18 cellular contexts compared by ENCODE assay signal in the genomic region with DNA sequence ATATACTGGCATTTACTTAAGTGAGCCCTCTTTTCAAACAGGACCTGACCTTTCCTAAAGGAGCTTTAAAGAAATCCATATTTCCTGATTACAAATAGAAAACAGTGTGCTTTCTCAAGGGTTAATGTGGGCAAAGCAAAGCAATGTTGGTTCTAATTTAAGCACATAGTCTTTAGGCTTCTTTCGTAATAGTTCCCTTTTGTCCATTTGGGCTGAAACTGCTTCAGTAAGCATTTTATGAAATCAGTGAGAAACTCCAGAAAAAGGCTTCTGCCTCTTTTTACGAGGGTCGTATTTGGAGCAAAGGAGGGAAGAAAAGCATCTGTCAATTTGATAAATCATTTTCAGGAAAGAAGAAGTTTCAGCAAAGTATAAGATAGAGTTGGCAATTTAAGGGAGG.
DNase-seq lines count a peak whose midpoint lies in the region; ATAC-seq and TF ChIP-seq lines count a peak whose summit lies in the region.
"Had no signal": no experiment of that assay in that cellular context is flagged by ENCODE, and none has a peak within 500 bp of the region (broad histone marks: within the 10 kb centered on the region; RNA-seq: fewer than 3 reads in every experiment).

No MANE protein-coding gene starts in this region.

- H3K27ac ChIP-seq in cardiac muscle cell, result peak overlapping the region; percentile 63
- H3K27ac ChIP-seq in left ventricle myocardium inferior (replicated peaks), result no peak overlapping the region
- no peak overlapping the region for H3K27ac ChIP-seq in testis
- no peak overlapping the region for H3K27ac ChIP-seq in heart right ventricle
- H3K27ac ChIP-seq: C4-2B, KMS-11 had no signal

- no peak overlapping the region for H3K4me3 ChIP-seq in cardiac muscle cell
- H3K4me3 ChIP-seq in left ventricle myocardium inferior, result no peak overlapping the region
- no peak overlapping the region for H3K4me3 ChIP-seq in testis
- no peak overlapping the region for H3K4me3 ChIP-seq in heart right ventricle
- H3K4me3 ChIP-seq: GM23338 had no signal

- TF ChIP-seq POLR2A in testis (IDR thresholded peaks at IDR 0.05), result no peak

- TF ChIP-seq CTCF in cardiac muscle cell (IDR thresholded peaks at IDR 0.05; ENCODE audit: low read depth, low read length) (no peak), left ventricle myocardium inferior (IDR thresholded peaks at IDR 0.05; ENCODE audit: borderline replicate concordance) (no peak), testis (IDR thresholded peaks at IDR 0.05) (no peak), heart right ventricle (IDR thresholded peaks at IDR 0.05) (no peak)

- DNase-seq in cardiac muscle cell (ENCODE audit: low read depth in 1 of 2, low spot score in 1 of 2) (peak in 1 of 2 donors; percentile 17), left ventricle myocardium inferior (no peak), NOMO-1 treated with DMSO at 0.1 percent for 48 hours (lab: John Stamatoyannopoulos, UW; ENCODE audit: unreplicated experiment) (peak; percentile 78), fibroblast of peridontal ligament (ENCODE audit: extremely low read depth) (peak; percentile 57), LoVo (ENCODE audit: low spot score) (no peak), epidermal melanocyte (ENCODE audit: insufficient read length, low spot score) (no peak), testis (no peak), heart right ventricle (no peak)
- DNase-seq: COR-L47, GF-D8, NCI-H1417, NCI-H187 treated with DMSO at 0.1 percent for 48 hours, NCI-H748 treated with DMSO at 0.1 percent for 48 hours, Right ventricle myocardium superior had no signal

- WGBS in testis, 2 donors, result 59 to 70% methylated on average over 3 of the region's 3 CpGs
- WGBS in heart right ventricle, 2 donors, result 70 to 80% methylated on average over 3 of the region's 3 CpGs

- H3K4me1 ChIP-seq in cardiac muscle cell (ENCODE audit: low read depth) (peaks cover 32% of the 10 kb centered on the region), left ventricle myocardium inferior (no peaks in the 10 kb centered on the region), testis (no peaks in the 10 kb centered on the region), heart right ventricle (peaks cover 0 to 16% (median 0%) of the 10 kb centered on the region in 9 donors)

- H3K27me3 ChIP-seq in cardiac muscle cell, result no peaks in the 10 kb centered on the region
- no peaks in the 10 kb centered on the region for H3K27me3 ChIP-seq in left ventricle myocardium inferior (ENCODE audit: low read depth)
- no peaks in the 10 kb centered on the region for H3K27me3 ChIP-seq in testis
- no peaks in the 10 kb centered on the region for H3K27me3 ChIP-seq in heart right ventricle

- intact Hi-C loops in left ventricle myocardium inferior (cut with micrococcal nuclease) (no loop called here), testis (cut with DNase I; ENCODE audit: low total_unique reads) (no loop called here), heart right ventricle (cut with DNase I) (no loop called here)

- H3K36me3 ChIP-seq in cardiac muscle cell (peaks cover 3% of the 10 kb centered on the region), left ventricle myocardium inferior (no peaks in the 10 kb centered on the region), testis (ENCODE audit: low read depth, missing control alignments) (no peaks in the 10 kb centered on the region), heart right ventricle (no peaks in the 10 kb centered on the region)

- no peak for ATAC-seq in heart right ventricle
- ATAC-seq: GM23338, SK-N-SH treated with all-trans-retinoic acid at 6 μM for 48 hours had no signal

- H3K9me3 ChIP-seq in cardiac muscle cell (ENCODE audit: low read depth), result no peaks in the 10 kb centered on the region
- no peaks in the 10 kb centered on the region for H3K9me3 ChIP-seq in left ventricle myocardium inferior (replicated peaks)
- no peaks in the 10 kb centered on the region for H3K9me3 ChIP-seq in testis
- H3K9me3 ChIP-seq in heart right ventricle, result peaks cover 0 to 6% (median 0%) of the 10 kb centered on the region in 11 donors

Comparison
In these comparisons a context has a peak if more than half of its experiments do, and no peak if none do; other contexts are left out.
1. DNase-seq: peak in NOMO-1 treated with DMSO at 0.1 percent for 48 hours (single experiment) and fibroblast of peridontal ligament (single experiment); none in left ventricle myocardium inferior (single experiment), LoVo (single experiment), epidermal melanocyte (single experiment), testis (single experiment) and heart right ventricle (0 of 2).